1 cellular context compared by ENCODE assay signal in genomic region chr13:111198979-111199378, GRCh38.
TF ChIP-seq lines count a peak whose summit lies in the region.

No MANE protein-coding gene starts in this region.

TF ChIP-seq in HCT116, 20 proteins besides CTCF, POLR2A, EP300 and RAD21 (continued from another document):
- TF ChIP-seq ZBTB33 (IDR thresholded peaks at IDR 0.05; ENCODE audit: extremely low read depth, insufficient replicate concordance, low read length) (no peak), SIN3A (IDR thresholded peaks at IDR 0.05; ENCODE audit: low read depth) (no peak), SP1 (IDR thresholded peaks at IDR 0.05; ENCODE audit: low read depth) (no peak), JUND (IDR thresholded peaks at IDR 0.05) (no peak), ZNF274 (IDR thresholded peaks at IDR 0.05; ENCODE audit: low read depth, low read length) (no peak), EGR1 (IDR thresholded peaks at IDR 0.05; ENCODE audit: low read depth) (no peak), ELF1 (IDR thresholded peaks at IDR 0.05; ENCODE audit: borderline replicate concordance, low read depth) (no peak), REST (IDR thresholded peaks at IDR 0.05; ENCODE audit: low read depth) (no peak), TCF7L2 (IDR thresholded peaks at IDR 0.05; ENCODE audit: borderline replicate concordance, extremely low read depth, insufficient read depth, insufficient read length) (no peak)
